ENCODE assay signal across 20 cellular contexts in the genomic region with DNA sequence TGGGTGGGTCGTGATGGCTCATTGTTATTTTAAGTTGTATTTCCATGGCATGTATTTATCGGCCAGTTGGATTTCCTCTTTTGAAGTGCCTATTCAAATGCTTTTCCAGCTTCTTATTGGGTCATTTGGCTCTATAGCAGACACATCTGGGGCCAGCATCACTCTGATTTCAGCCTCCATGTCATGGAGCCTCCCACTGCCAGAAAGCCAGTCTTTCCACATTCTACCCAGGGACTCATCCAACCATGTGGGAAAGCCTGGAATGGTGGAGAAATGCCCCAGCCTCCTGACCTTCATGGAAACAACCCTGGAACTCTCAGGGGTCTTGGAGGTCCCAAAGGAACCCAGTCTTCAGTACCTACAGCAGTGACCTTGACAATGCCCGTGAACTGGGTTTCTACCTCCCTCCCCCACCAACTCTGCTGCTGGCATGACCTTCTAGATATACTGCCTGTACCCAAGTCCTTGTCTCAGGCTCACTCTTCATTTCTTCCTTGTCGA. TPM values are rescaled to one million over a fixed set of nuclear protein-coding genes. Genes with fewer than 3 reads are reported as not detected.
DNase-seq lines count a peak whose midpoint lies in the region; ATAC-seq lines count a peak whose summit lies in the region.
"Had no signal": no experiment of that assay in that cellular context is flagged by ENCODE, and none has a peak within 500 bp of the region (broad histone marks: within the 10 kb centered on the region; RNA-seq: fewer than 3 reads in every experiment).

No MANE protein-coding gene starts in this region.

- H3K4me1 Mint-ChIP-seq in activated CD4-positive, alpha-beta memory T cell treated with anti-CD3 and anti-CD28 coated beads, Interleukin-2, amount 10 ng/mL, durations not matched to agents 7 days and 5 days = peaks cover 59% of the 10 kb centered on the region
- peaks cover 33% of the 10 kb centered on the region for H3K4me1 Mint-ChIP-seq in activated CD4-positive, alpha-beta memory T cell treated with anti-CD3 and anti-CD28 coated beads for 36 hours (ENCODE audit: low read depth)

- H3K27me3 Mint-ChIP-seq in activated CD4-positive, alpha-beta memory T cell treated with anti-CD3 and anti-CD28 coated beads, Interleukin-2, amount 10 ng/mL, durations not matched to agents 7 days and 5 days = peaks cover 2% of the 10 kb centered on the region
- H3K27me3 Mint-ChIP-seq in activated CD4-positive, alpha-beta memory T cell treated with anti-CD3 and anti-CD28 coated beads for 36 hours = no peaks in the 10 kb centered on the region

- POLR2A ChIA-PET in activated CD4-positive, alpha-beta memory T cell treated with anti-CD3 and anti-CD28 coated beads, Interleukin-2, amount 10 ng/mL, durations not matched to agents 7 days and 5 days (lab: Charles Lee) = interaction anchor here (1.6 to 6.8 kb wide), 3 partner anchors 15 to 53 kb away, joined by 4 to 66 read pairs (median 23); no protein-coding TSS in a partner anchor
- POLR2A ChIA-PET in activated CD4-positive, alpha-beta memory T cell treated with anti-CD3 and anti-CD28 coated beads for 36 hours (lab: Charles Lee) = no interaction called here

- no peak overlapping the region for H3K4me3 Mint-ChIP-seq in activated CD4-positive, alpha-beta memory T cell treated with anti-CD3 and anti-CD28 coated beads, Interleukin-2, amount 10 ng/mL, durations not matched to agents 7 days and 5 days
- H3K4me3 Mint-ChIP-seq in activated CD4-positive, alpha-beta memory T cell treated with anti-CD3 and anti-CD28 coated beads for 36 hours = no peak overlapping the region
- H3K4me3 Mint-ChIP-seq: B cell, HFFc6 had no signal

- H3K27ac Mint-ChIP-seq in activated CD4-positive, alpha-beta memory T cell treated with anti-CD3 and anti-CD28 coated beads, Interleukin-2, amount 10 ng/mL, durations not matched to agents 7 days and 5 days = no peak overlapping the region
- no peak overlapping the region for H3K27ac Mint-ChIP-seq in activated CD4-positive, alpha-beta memory T cell treated with anti-CD3 and anti-CD28 coated beads for 36 hours
- H3K27ac Mint-ChIP-seq: B cell; CD4-positive, CD25-positive, alpha-beta regulatory T cell; HFFc6 had no signal

- peaks cover 16% of the 10 kb centered on the region for H3K9me3 Mint-ChIP-seq in activated CD4-positive, alpha-beta memory T cell treated with anti-CD3 and anti-CD28 coated beads, Interleukin-2, amount 10 ng/mL, durations not matched to agents 7 days and 5 days
- peaks cover 10% of the 10 kb centered on the region for H3K9me3 Mint-ChIP-seq in activated CD4-positive, alpha-beta memory T cell treated with anti-CD3 and anti-CD28 coated beads for 36 hours

- CTCF ChIA-PET in activated CD4-positive, alpha-beta memory T cell treated with anti-CD3 and anti-CD28 coated beads, Interleukin-2, amount 10 ng/mL, durations not matched to agents 7 days and 5 days (lab: Charles Lee) = interaction anchor here (0.6 to 11.1 kb wide), 5 partner anchors 8 to 55 kb away, joined by 3 to 167 read pairs (median 101); no protein-coding TSS in a partner anchor
- CTCF ChIA-PET in activated CD4-positive, alpha-beta memory T cell treated with anti-CD3 and anti-CD28 coated beads for 36 hours (lab: Charles Lee) = interaction anchor here (4.7 to 16.4 kb wide), 2 partner anchors 16 to 54 kb away, joined by 64 to 250 read pairs; no protein-coding TSS in a partner anchor

- no peak for ATAC-seq in GM21717 (IDR thresholded peaks at IDR 0.05; ENCODE audit: unreplicated experiment)
- ATAC-seq: HepG2 had no signal

- H3K36me3 Mint-ChIP-seq in activated CD4-positive, alpha-beta memory T cell treated with anti-CD3 and anti-CD28 coated beads, Interleukin-2, amount 10 ng/mL, durations not matched to agents 7 days and 5 days (ENCODE audit: low read depth) = peaks cover 36% of the 10 kb centered on the region
- H3K36me3 Mint-ChIP-seq in activated CD4-positive, alpha-beta memory T cell treated with anti-CD3 and anti-CD28 coated beads for 36 hours = no peaks in the 10 kb centered on the region

- DNase-seq in activated CD4-positive, alpha-beta memory T cell treated with anti-CD3 and anti-CD28 coated beads, Interleukin-2, amount 10 ng/mL, durations not matched to agents 7 days and 5 days = peak; percentile 11
- no peak for DNase-seq in activated CD4-positive, alpha-beta memory T cell treated with anti-CD3 and anti-CD28 coated beads for 36 hours
- peak; percentile 37 for DNase-seq in activated CD8-positive, alpha-beta memory T cell treated with anti-CD3 and anti-CD28 coated beads, Interleukin-2, amount 50 U/mL, for 48 hours
- DNase-seq in islet precursor cell = peak; percentile 45
- peak; percentile 12 for DNase-seq in stimulated activated CD8-positive, alpha-beta memory T cell treated with anti-CD3 and anti-CD28 coated beads, Interleukin-4, amount 100 ng/mL, for 48 hours
- no peak for DNase-seq in NCI-H226
- no peak for DNase-seq in activated CD4-positive, alpha-beta T cell treated with anti-CD3 and anti-CD28 coated beads, Interleukin-2, amount 50 U/mL, for 1 hour
- DNase-seq: Caco-2; CD4-positive, CD25-positive, alpha-beta regulatory T cell; DMS153; HFFc6; KG1; NCI-H1048; NCI-H1436 treated with DMSO at 0.1 percent for 48 hours; NCI-H2081 treated with DMSO at 0.1 percent for 48 hours; NCI-H524 had no signal

- intact Hi-C loops in activated CD4-positive, alpha-beta memory T cell treated with anti-CD3 and anti-CD28 coated beads for 36 hours (cut with micrococcal nuclease) = loop anchor here (5.0 kb wide), 1 partner anchor 33 kb away; a partner anchor contains a TSS

RNA-seq across cellular contexts. Expression of a gene that starts 33.8 kb away (rescaled TPM):
- total RNA-seq in activated CD4-positive, alpha-beta memory T cell treated with anti-CD3 and anti-CD28 coated beads, Interleukin-2, amount 10 ng/mL, durations not matched to agents 7 days and 5 days = 1 to 10 TPM; 7.4 to 8.3 TPM
- 1 to 10 TPM; 4.7 to 6.0 TPM for total RNA-seq in activated CD4-positive, alpha-beta memory T cell treated with anti-CD3 and anti-CD28 coated beads for 36 hours

RNA-seq across cellular contexts. Expression of a gene that starts 52.1 kb away (rescaled TPM):
- 10 to 100 TPM; 12.3 to 12.4 TPM for total RNA-seq in activated CD4-positive, alpha-beta memory T cell treated with anti-CD3 and anti-CD28 coated beads, Interleukin-2, amount 10 ng/mL, durations not matched to agents 7 days and 5 days
- total RNA-seq in activated CD4-positive, alpha-beta memory T cell treated with anti-CD3 and anti-CD28 coated beads for 36 hours = 1 to 10 TPM; 6.7 to 6.9 TPM
- total RNA-seq: H4, HepG2, HFFc6 had no signal

RNA-seq across cellular contexts. Expression of a gene that starts 58.2 kb away (rescaled TPM):
- total RNA-seq in activated CD4-positive, alpha-beta memory T cell treated with anti-CD3 and anti-CD28 coated beads, Interleukin-2, amount 10 ng/mL, durations not matched to agents 7 days and 5 days = 1 to 10 TPM; 9.1 to 9.7 TPM
- total RNA-seq in activated CD4-positive, alpha-beta memory T cell treated with anti-CD3 and anti-CD28 coated beads for 36 hours = 1 to 10 TPM; 7.0 to 7.9 TPM

Comparison
In these comparisons a context has a peak if more than half of its experiments do, and no peak if none do; other contexts are left out.
1. DNase-seq: peak in activated CD4-positive, alpha-beta memory T cell treated with anti-CD3 and anti-CD28 coated beads, Interleukin-2, amount 10 ng/mL, durations not matched to agents 7 days and 5 days (single experiment), activated CD8-positive, alpha-beta memory T cell treated with anti-CD3 and anti-CD28 coated beads, Interleukin-2, amount 50 U/mL, for 48 hours (single experiment), islet precursor cell (single experiment) and stimulated activated CD8-positive, alpha-beta memory T cell treated with anti-CD3 and anti-CD28 coated beads, Interleukin-4, amount 100 ng/mL, for 48 hours (single experiment); none in activated CD4-positive, alpha-beta memory T cell treated with anti-CD3 and anti-CD28 coated beads for 36 hours (single experiment), NCI-H226 (single experiment) and activated CD4-positive, alpha-beta T cell treated with anti-CD3 and anti-CD28 coated beads, Interleukin-2, amount 50 U/mL, for 1 hour (single experiment).